In the genomic region with DNA sequence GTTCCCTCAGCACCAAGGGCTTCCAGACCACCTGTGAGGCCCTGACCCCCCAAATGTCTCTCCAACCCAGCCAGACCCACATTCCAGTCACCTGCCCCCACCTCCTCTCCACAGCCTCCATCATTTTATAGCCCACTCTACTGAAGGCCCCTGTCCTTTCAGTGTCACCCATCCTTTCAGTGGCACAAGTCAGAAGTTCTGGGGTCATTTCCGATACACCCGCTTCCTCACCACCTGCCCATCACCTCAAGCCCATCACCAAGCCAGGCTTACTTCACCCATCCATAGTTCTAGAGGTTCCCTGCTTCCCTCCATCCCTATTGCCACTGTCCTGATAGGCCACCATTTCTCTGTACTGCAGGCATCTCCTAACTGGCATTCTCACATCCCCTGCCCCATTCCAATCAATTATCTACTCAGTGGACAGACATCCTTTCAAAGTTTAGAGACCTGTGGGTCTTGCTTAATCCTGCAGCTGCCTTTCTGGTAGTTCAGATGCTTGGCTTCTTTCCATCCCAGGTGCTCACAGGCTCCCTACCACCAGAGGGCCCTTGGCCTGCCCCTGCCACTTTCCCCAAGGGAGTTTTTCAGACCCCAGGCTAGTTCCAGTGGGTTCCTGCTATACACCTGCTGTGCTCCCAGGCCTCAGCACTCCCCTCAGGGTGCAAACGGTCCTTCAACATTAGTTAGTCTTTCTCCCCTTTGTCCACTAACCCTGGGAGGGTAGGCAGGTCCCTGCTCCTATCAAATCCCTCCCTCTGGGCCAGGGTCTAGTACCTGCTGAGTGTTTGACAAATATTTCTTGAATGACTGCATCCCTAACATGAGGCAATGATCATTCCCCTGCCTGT, we compare ENCODE assay signal across 8 cellular contexts. TPM values are rescaled to one million over a fixed set of nuclear protein-coding genes. Genes with fewer than 3 reads are reported as not detected.
DNase-seq lines count a peak whose midpoint lies in the region; ATAC-seq, FAIRE-seq and TF ChIP-seq lines count a peak whose summit lies in the region.

No MANE protein-coding gene starts in this region.

- H3K9me3 Mint-ChIP-seq in immature natural killer cell: no peaks in the 10 kb centered on the region

- H3K4me3 ChIP-seq in A549: no peak overlapping the region
- no peak overlapping the region for H3K4me3 ChIP-seq in HCT116 (replicated peaks in 1 of 2; ENCODE audit: low read depth in 1 of 2, low read length in 2 of 2)

- H3K9me3 ChIP-seq in A549: no peaks in the 10 kb centered on the region
- no peaks in the 10 kb centered on the region for H3K9me3 ChIP-seq in HCT116 (ENCODE audit: control insufficient read depth in 1 of 2, insufficient read depth in 1 of 2, low read depth in 1 of 2, low read length in 2 of 2)

- H3K27ac ChIP-seq in A549 (no peak overlapping the region), HCT116 (ENCODE audit: low read depth, low read length) (no peak overlapping the region)

- H3K4me1 ChIP-seq in A549: no peaks in the 10 kb centered on the region
- no peaks in the 10 kb centered on the region for H3K4me1 ChIP-seq in HCT116 (ENCODE audit: control insufficient read depth in 1 of 2, insufficient read depth in 2 of 2, low read length in 2 of 2)

- CTCF ChIA-PET in A549 (lab: Yijun Ruan, JAX) (interaction anchor here (0.9 to 2.0 kb wide), 6 partner anchors 9 to 199 kb away, joined by 3 to 6 read pairs (median 4); no protein-coding TSS in a partner anchor), HCT116 (lab: Charles Lee) (no interaction called here)

- POLR2A ChIA-PET in A549 (lab: Yijun Ruan, JAX): no interaction called here
- POLR2A ChIA-PET in HCT116 (lab: Charles Lee): no interaction called here

- no TSS peak for BruUV-seq in HCT116 (replicated peaks; lab: Mats Ljungman, UMichigan)

- peaks cover 0 to 7% of the 10 kb centered on the region in 2 donors for H3K4me1 Mint-ChIP-seq in immature natural killer cell

- RAD21 ChIA-PET in HCT116 (lab: Charles Lee; ENCODE audit: low non-redundant PET in 1 of 2, low total read pairs in 2 of 2, uncharacterized antibody in 2 of 2, unreplicated experiment in 2 of 2): no interaction called here

- TF ChIP-seq POLR2A in A549 (IDR thresholded peaks at IDR 0.05; ENCODE audit: low read length) (no peak), HCT116 (IDR thresholded peaks at IDR 0.05; ENCODE audit: borderline replicate concordance, extremely low read depth, insufficient read depth, insufficient read length) (no peak)

- peak; percentile 24; the same call in 1 of the 3 replicates for TF ChIP-seq CTCF in A549 (IDR thresholded peaks at IDR 0.05)
- TF ChIP-seq CTCF in HCT116 (IDR thresholded peaks at IDR 0.05 in 2 of 3, conservative IDR thresholded peaks at IDR 0.05 in 1 of 3; ENCODE audit: borderline replicate concordance in 1 of 3, insufficient read depth in 1 of 3, low read depth in 2 of 3, low read length in 2 of 3): peak; percentile 33 to 50 (median 49); a peak in 5 of 6 replicates

- peak overlapping the region in 1 of 6 donors; percentile 50 for H3K27ac Mint-ChIP-seq in immature natural killer cell

- peaks cover 0 to 2% (median 2%) of the 10 kb centered on the region in 3 donors for H3K27me3 Mint-ChIP-seq in immature natural killer cell (ENCODE audit: low read depth in 3 of 3)

- intact Hi-C loops in HCT116 (cut with micrococcal nuclease): loop anchor here (2.0 kb wide), 2 partner anchors 197 to 239 kb away; no protein-coding TSS in a partner anchor

- H3K4me2 ChIP-seq in A549 (no peak overlapping the region), HCT116 (ENCODE audit: low read length) (no peak overlapping the region)

- no peak for DNase-seq in A549 (ENCODE audit: low read depth in 1 of 2, low spot score in 1 of 2)
- no peak for DNase-seq in HCT116 (ENCODE audit: low read depth, low spot score)
- DNase-seq in OCI-M1 (lab: John Stamatoyannopoulos, UW): peak; percentile 25
- DNase-seq in islet precursor cell: peak; percentile 73
- no peak for DNase-seq in NCI-H446 treated with DMSO at 0.1 percent for 48 hours (lab: John Stamatoyannopoulos, UW)
- DNase-seq in immature natural killer cell: no peak

- H4K20me1 ChIP-seq in HCT116 (ENCODE audit: insufficient read depth): no peaks in the 10 kb centered on the region

- no peaks in the 10 kb centered on the region; a peak in 1 of 4 replicates for H3K36me3 ChIP-seq in HCT116 (ENCODE audit: control insufficient read depth in 1 of 2, insufficient read depth in 2 of 2, low read length in 2 of 2)

- no peak for TF ChIP-seq EP300 in A549 (IDR thresholded peaks at IDR 0.05)

- no peaks in the 10 kb centered on the region for H3K36me3 Mint-ChIP-seq in immature natural killer cell

- H3K79me2 ChIP-seq in HCT116 (ENCODE audit: insufficient read depth, low read length): peaks cover 76% of the 10 kb centered on the region

- peak; percentile 18 to 45; a peak in 2 of 6 replicates for ATAC-seq in A549
- peak; percentile 51; the same call in 1 of the 2 replicates for ATAC-seq in HCT116
- no peak for ATAC-seq in HG02970 (IDR thresholded peaks at IDR 0.05; ENCODE audit: low FRiP score, unreplicated experiment)
- ATAC-seq in HG03439 (IDR thresholded peaks at IDR 0.05; ENCODE audit: unreplicated experiment): no peak

- TF ChIP-seq RAD21 in A549 (conservative IDR thresholded peaks at IDR 0.05 in 1 of 2, IDR thresholded peaks at IDR 0.05 in 1 of 2): peak in 1 of 2 experiments; percentile 26; a peak in 2 of 5 replicates
- peak; percentile 48; the same call in 1 of the 2 replicates for TF ChIP-seq RAD21 in HCT116 (IDR thresholded peaks at IDR 0.05; ENCODE audit: low read depth)

- FAIRE-seq in A549 (lab: Jason Lieb, UNC): no peak

- H3K4me3 Mint-ChIP-seq in immature natural killer cell: no peak overlapping the region

- no peak overlapping the region for H2AFZ ChIP-seq in HCT116 (ENCODE audit: low read depth, low read length, poor library complexity, severe bottlenecking)

- H3K9ac ChIP-seq in HCT116 (ENCODE audit: low read length): no peak overlapping the region

- no peaks in the 10 kb centered on the region for H3K27me3 ChIP-seq in HCT116 (ENCODE audit: insufficient read depth, low read length)

- H3K9me2 ChIP-seq in HCT116 (ENCODE audit: insufficient read depth): no peaks in the 10 kb centered on the region

- WGBS in A549 (ENCODE audit: missing lambda C conversion rate): 83% methylated on average over 3 of the region's 3 CpGs

TF ChIP-seq in A549, 52 proteins besides CTCF, POLR2A, EP300 and RAD21:
- TF ChIP-seq HOXB5 (CRISPR knock-in tag; IDR thresholded peaks at IDR 0.05) (no peak), SMC3 (IDR thresholded peaks at IDR 0.05) (peak; percentile 27; the same call in 1 of the 3 replicates)

TF ChIP-seq in HCT116, 20 proteins besides CTCF, POLR2A, EP300 and RAD21 (continues in another document):
- TF ChIP-seq POLR2AphosphoS5 (IDR thresholded peaks at IDR 0.05; ENCODE audit: low read depth, low read length): no peak
- no peak for TF ChIP-seq SRF (IDR thresholded peaks at IDR 0.05; ENCODE audit: low read depth)
- TF ChIP-seq ZBTB33 (IDR thresholded peaks at IDR 0.05; ENCODE audit: extremely low read depth, insufficient replicate concordance, low read length): no peak
- no peak for TF ChIP-seq EGR1 (IDR thresholded peaks at IDR 0.05; ENCODE audit: low read depth)
- TF ChIP-seq YY1 (IDR thresholded peaks at IDR 0.05; ENCODE audit: extremely low read depth, insufficient replicate concordance, low read depth, low read length): no peak
- TF ChIP-seq, protein P1, sequence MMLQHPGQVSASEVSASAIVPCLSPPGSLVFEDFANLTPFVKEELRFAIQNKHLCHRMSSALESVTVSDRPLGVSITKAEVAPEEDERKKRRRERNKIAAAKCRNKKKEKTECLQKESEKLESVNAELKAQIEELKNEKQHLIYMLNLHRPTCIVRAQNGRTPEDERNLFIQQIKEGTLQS (IDR thresholded peaks at IDR 0.05): no peak
- no peak for TF ChIP-seq SIN3A (IDR thresholded peaks at IDR 0.05; ENCODE audit: low read depth)
- no peak for TF ChIP-seq EZH2phosphoT487 (IDR thresholded peaks at IDR 0.05; ENCODE audit: borderline replicate concordance)
- TF ChIP-seq FOSL1 (IDR thresholded peaks at IDR 0.05; ENCODE audit: low read depth): no peak
- no peak for TF ChIP-seq SP1 (IDR thresholded peaks at IDR 0.05; ENCODE audit: low read depth)
- TF ChIP-seq CBX3 (IDR thresholded peaks at IDR 0.05; ENCODE audit: low read depth): no peak

RNA-seq across cellular contexts. Expression of gene KCNQ1OT1, which starts 7.6 kb away (rescaled TPM):
- polyA plus RNA-seq in A549 (2011; rRNA removed) (0.13 and 0.19 TPM in 2 replicates), A549 (2017; fragmentation: RNase III; extraction: RNeasy Plus Mini Kit Qiagen cat#74134 plus additional on column Dnase treatment) (0.03 to 0.04 TPM (median 0.03 TPM) in 3 replicates), immature natural killer cell (under 1 TPM in 2 of 3 donors, not detected in 1; 0.04 to 0.12 TPM)
- polyA plus RNA-seq in A549 (2012; cell fraction: cytosol; rRNA removed): under 0.01 TPM in 2 replicates
- 0.13 and 0.22 TPM in 2 replicates for polyA plus RNA-seq in A549 (2012; cell fraction: nucleus; rRNA removed)
- polyA minus RNA-seq in A549 (2011; rRNA and poly(A)+ RNA removed): 2.6 TPM in 2 replicates
- 1.1 TPM for total RNA-seq in HCT116 (2021; ENCODE audit: unreplicated experiment)
- polyA plus RNA-seq in HCT116 (2012): 0.09 and 0.11 TPM in 2 replicates

Comparison
In these comparisons a context has a peak if more than half of its experiments do, and no peak if none do; other contexts are left out.
1. ATAC-seq: peak in A549 (2 of 2) and HCT116 (single experiment); none in HG02970 (single experiment) and HG03439 (single experiment).
2. DNase-seq: peak in OCI-M1 (single experiment) and islet precursor cell (single experiment); none in A549 (0 of 2), HCT116 (single experiment), NCI-H446 treated with DMSO at 0.1 percent for 48 hours (single experiment) and immature natural killer cell (0 of 3).
3. Of the 6 proteins assayed by ChIP-seq in both A549 and HCT116: peak only in A549: none; only in HCT116: none; in both: CTCF; in neither: 4; mixed calls (peak in some experiments, not most) for 1.